8 cellular contexts compared by ENCODE assay signal in genomic region chr1:31062867-31063380, GRCh38. TPM values are rescaled to one million over a fixed set of nuclear protein-coding genes. Genes with fewer than 3 reads are reported as not detected.
DNase-seq lines count a peak whose midpoint lies in the region; ATAC-seq and TF ChIP-seq lines count a peak whose summit lies in the region.

No MANE protein-coding gene starts in this region.

- H2BK20ac ChIP-seq in IMR-90 (ENCODE audit: low read depth, low read length) = no peak overlapping the region

- peak overlapping the region; percentile 89 for H3K4me2 ChIP-seq in IMR-90 (ENCODE audit: low read depth, low read length)

- DNase-seq in AG10803 (ENCODE audit: low read depth) (no peak), IMR-90 (no peak), breast epithelium (ENCODE audit: low spot score in 2 of 2) (no peak), SKM-1 (lab: John Stamatoyannopoulos, UW; ENCODE audit: unreplicated experiment) (no peak), HUDEP-2 (lab: John Stamatoyannopoulos, UW; ENCODE audit: unreplicated experiment in 76 of 76) (no peak)

- peaks cover 9% of the 10 kb centered on the region for H3K36me3 ChIP-seq in IMR-90 (ENCODE audit: control insufficient read depth, insufficient read depth, low read length)
- peaks cover 3% of the 10 kb centered on the region for H3K36me3 ChIP-seq in breast epithelium
- peaks cover 6 to 13% of the 10 kb centered on the region in 2 donors for H3K36me3 ChIP-seq in muscle layer of duodenum (ENCODE audit: control insufficient read depth in 1 of 2, insufficient read depth in 2 of 2, low read length in 2 of 2)

- no peak overlapping the region for H4K5ac ChIP-seq in IMR-90 (ENCODE audit: low read depth, low read length)

- TF ChIP-seq POLR2A in IMR-90 (IDR thresholded peaks at IDR 0.05; ENCODE audit: low read depth, low read length) (no peak), breast epithelium (IDR thresholded peaks at IDR 0.05) (no peak)

- CTCF ChIA-PET in IMR-90 (lab: Yijun Ruan, JAX) = interaction anchor here (0.7 kb wide), 1 partner anchor 101 kb away, joined by 3 read pairs; no protein-coding TSS in a partner anchor

- H2BK15ac ChIP-seq in IMR-90 (ENCODE audit: low read depth, low read length) = no peak overlapping the region

- TF ChIP-seq CTCF in AG10803 (conservative IDR thresholded peaks at IDR 0.05; ENCODE audit: low read length) (no peak), IMR-90 (conservative IDR thresholded peaks at IDR 0.05; ENCODE audit: low read depth, low read length) (no peak), breast epithelium (IDR thresholded peaks at IDR 0.05) (no peak)

- H3K18ac ChIP-seq in IMR-90 (ENCODE audit: low read depth, low read length) = no peak overlapping the region

- no peak overlapping the region for H2AK9ac ChIP-seq in IMR-90 (replicated peaks; ENCODE audit: low read depth, low read length, poor library complexity)

- WGBS in IMR-90 (ENCODE audit: extremely low coverage in 2 of 2, insufficient read length in 1 of 2), 2 experiments = no CpG with 5 or more reads among the region's 4 CpGs

- ATAC-seq in IMR-90 (ENCODE audit: low read depth) = no peak
- no peak for ATAC-seq in GM21737 (IDR thresholded peaks at IDR 0.05; ENCODE audit: unreplicated experiment)
- no peak for ATAC-seq in GM18511 (IDR thresholded peaks at IDR 0.05; ENCODE audit: unreplicated experiment)

- no peak overlapping the region for H3K9ac ChIP-seq in IMR-90 (ENCODE audit: low read depth, low read length)

- H4K20me1 ChIP-seq in IMR-90 (ENCODE audit: insufficient read depth, low read length) = peaks cover 65% of the 10 kb centered on the region

- H3K14ac ChIP-seq in IMR-90 (replicated peaks; ENCODE audit: low read depth, low read length) = no peak overlapping the region

- BruUV-seq in IMR-90 (replicated peaks; lab: Mats Ljungman, UMichigan) = no TSS peak

- H2BK5ac ChIP-seq in IMR-90 (ENCODE audit: low read depth, low read length, poor library complexity, severe bottlenecking) = no peak overlapping the region

- POLR2A ChIA-PET in IMR-90 (lab: Charles Lee; ENCODE audit: unreplicated experiment) = no interaction called here

- H3K9me3 ChIP-seq in IMR-90 (ENCODE audit: control insufficient read depth, insufficient read depth, low read length) (no peaks in the 10 kb centered on the region), breast epithelium (no peaks in the 10 kb centered on the region), muscle layer of duodenum (ENCODE audit: control insufficient read depth in 1 of 2, low read length in 2 of 2) (no peaks in the 10 kb centered on the region)

- no peak overlapping the region for H3K4ac ChIP-seq in IMR-90 (ENCODE audit: low read depth, low read length)

- no peak overlapping the region for H2BK120ac ChIP-seq in IMR-90 (ENCODE audit: low read depth, low read length)

- no peak overlapping the region for H3K27ac ChIP-seq in IMR-90 (ENCODE audit: insufficient read depth, low read length)
- peak overlapping the region; percentile 96 to 99 for H3K27ac ChIP-seq in breast epithelium
- no peak overlapping the region for H3K27ac ChIP-seq in muscle layer of duodenum (ENCODE audit: low read length)

- H3K9me1 ChIP-seq in IMR-90 (ENCODE audit: insufficient read depth, low read length) = peaks cover 5% of the 10 kb centered on the region; the same call in 1 of the 2 replicates

- H4K8ac ChIP-seq in IMR-90 (ENCODE audit: low read depth in 2 of 2, low read length in 2 of 2) = no peak overlapping the region

- no peak overlapping the region for H2AK5ac ChIP-seq in IMR-90 (ENCODE audit: low read depth, low read length)

- intact Hi-C loops in IMR-90 (cut with micrococcal nuclease) (loop anchor here (5.0 kb wide), 1 partner anchor 121 kb away; no protein-coding TSS in a partner anchor), breast epithelium (cut with DNase I; ENCODE audit: low total_unique reads) (no loop called here)

- H4K91ac ChIP-seq in IMR-90 (ENCODE audit: insufficient read depth, low read depth, low read length) = no peak overlapping the region

- H2AFZ ChIP-seq in IMR-90 (replicated peaks; ENCODE audit: low read length, poor library complexity) = no peak overlapping the region

- peaks cover 0 to 9% of the 10 kb centered on the region in 2 experiments; a peak in 2 of 4 replicates for H3K79me1 ChIP-seq in IMR-90 (ENCODE audit: low read depth in 1 of 2, low read length in 2 of 2)

- dilution Hi-C loops in IMR-90 (cut with HindIII; ENCODE audit: low sequenced_read_pairs, unreplicated experiment) = no loop called here

- H3K4me3 ChIP-seq in AG10803 (ENCODE audit: low read length) (peak overlapping the region; percentile 92), IMR-90 (ENCODE audit: insufficient read depth, low read depth, low read length) (no peak overlapping the region), breast epithelium (peak overlapping the region in 2 of 3 donors; percentile 69 to 78), muscle layer of duodenum (ENCODE audit: low read depth in 1 of 2, low read length in 2 of 2) (peak overlapping the region; percentile 68 to 94)

- H3K56ac ChIP-seq in IMR-90 (ENCODE audit: extremely low read depth, insufficient read depth, low read length) = no peak overlapping the region

- no peaks in the 10 kb centered on the region for H3K27me3 ChIP-seq in IMR-90 (ENCODE audit: control insufficient read depth, insufficient read depth, low read length)
- H3K27me3 ChIP-seq in breast epithelium = no peaks in the 10 kb centered on the region
- no peaks in the 10 kb centered on the region for H3K27me3 ChIP-seq in muscle layer of duodenum (ENCODE audit: low read depth, low read length)

- no peak for TF ChIP-seq RAD21 in IMR-90 (IDR thresholded peaks at IDR 0.05; ENCODE audit: low read length)

- H3K4me1 ChIP-seq in IMR-90 (ENCODE audit: control insufficient read depth, insufficient read depth, low read length) (peaks cover 7% of the 10 kb centered on the region), breast epithelium (peaks cover 0 to 7% of the 10 kb centered on the region in 2 donors), muscle layer of duodenum (ENCODE audit: control insufficient read depth in 1 of 2, insufficient read depth in 2 of 2, low read length in 2 of 2) (peaks cover 6 to 40% of the 10 kb centered on the region in 2 donors)

- no peak overlapping the region; the same call in 1 of the 2 replicates for H3K23ac ChIP-seq in IMR-90 (ENCODE audit: low read depth, low read length)

- in situ Hi-C loops in IMR-90 (cut with MboI; ENCODE audit: low sequenced_read_pairs) = no loop called here

TF ChIP-seq in IMR-90, 13 proteins besides CTCF, POLR2A, EP300 and RAD21:
- no peak for TF ChIP-seq CHD1 (IDR thresholded peaks at IDR 0.05; ENCODE audit: low read depth, low read length)
- no peak for TF ChIP-seq CEBPB (IDR thresholded peaks at IDR 0.05; ENCODE audit: low read depth, low read length)
- TF ChIP-seq SMC3 (IDR thresholded peaks at IDR 0.05; ENCODE audit: low read depth, low read length) = no peak
- TF ChIP-seq MAFK (IDR thresholded peaks at IDR 0.05; ENCODE audit: low read depth, low read length) = no peak
- TF ChIP-seq MXI1 (IDR thresholded peaks at IDR 0.05; ENCODE audit: borderline replicate concordance, low read depth, low read length) = no peak
- TF ChIP-seq BHLHE40 (IDR thresholded peaks at IDR 0.05; ENCODE audit: low read depth, low read length) = no peak
- TF ChIP-seq FOS (IDR thresholded peaks at IDR 0.05; ENCODE audit: low read depth, low read length) = no peak
- TF ChIP-seq USF2 (IDR thresholded peaks at IDR 0.05; ENCODE audit: low read depth, low read length) = no peak
- no peak for TF ChIP-seq RFX5 (IDR thresholded peaks at IDR 0.05; ENCODE audit: low read depth, low read length)
- TF ChIP-seq MAZ (IDR thresholded peaks at IDR 0.05; ENCODE audit: borderline replicate concordance, low read depth, low read length) = no peak
- no peak for TF ChIP-seq ELK1 (IDR thresholded peaks at IDR 0.05; ENCODE audit: borderline replicate concordance, low read depth, low read length)
- TF ChIP-seq RCOR1 (IDR thresholded peaks at IDR 0.05; ENCODE audit: insufficient replicate concordance, low read length) = no peak
- no peak for TF ChIP-seq NFE2L2 (IDR thresholded peaks at IDR 0.05; ENCODE audit: low read depth, low read length)

RNA-seq across cellular contexts. Expression of gene PUM1, which starts 2.6 kb away (rescaled TPM):
- total RNA-seq in IMR-90 (2012; rRNA removed) (71.9 and 137 TPM in 2 replicates), breast epithelium (100 to 1,000 TPM in 2 of 3 donors, 10 to 100 TPM in 1; 93.8 to 149 (median 116) TPM)
- 65.2 and 75.4 TPM in 2 replicates for polyA plus RNA-seq in IMR-90 (2012; rRNA removed)
- polyA plus RNA-seq in IMR-90 (2012; cell fraction: cytosol; rRNA removed) = 22.4 and 33.8 TPM in 2 replicates
- 58.3 and 84.7 TPM in 2 replicates for polyA plus RNA-seq in IMR-90 (2012; cell fraction: nucleus; rRNA removed; ENCODE audit: low replicate concordance)

Comparison
In these comparisons a context has a peak if more than half of its experiments do, and no peak if none do; other contexts are left out.
1. H3K27ac ChIP-seq: peak in breast epithelium (2 of 2); none in IMR-90 (single experiment) and muscle layer of duodenum (single experiment).